Comparison of ENCODE assay signal across 34 cellular contexts in the genomic region with DNA sequence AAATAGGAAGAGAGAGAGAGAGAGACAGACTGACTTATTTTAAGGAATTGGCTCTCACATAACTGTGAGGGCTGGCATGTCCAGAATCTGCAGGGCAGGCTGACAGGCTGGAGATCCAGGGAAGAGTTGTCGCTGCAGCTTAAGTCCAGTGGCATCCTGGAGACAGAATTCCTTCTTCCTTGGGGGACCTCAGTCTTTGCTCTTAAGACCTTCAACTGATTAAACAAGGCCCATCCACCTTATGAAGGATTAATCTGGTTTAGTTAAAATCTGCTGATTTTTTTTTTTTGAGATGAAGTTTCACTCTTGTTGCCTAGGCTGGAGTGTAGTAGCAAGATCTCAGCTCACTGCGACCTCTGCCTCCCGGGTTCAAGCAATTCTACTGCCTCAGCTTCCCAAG.
"Had no signal": no experiment of that assay in that cellular context is flagged by ENCODE, and none has a peak within 500 bp of the region (broad histone marks: within the 10 kb centered on the region; RNA-seq: fewer than 3 reads in every experiment).

No MANE protein-coding gene starts in this region.

- H3K27me3 ChIP-seq: MG63 had no signal

- DNase-seq: Karpas-422, Kasumi-1, MG63, MM.1S, MV-4-11, NCI-H1048, NCI-H1092, NCI-H1092 treated with DMSO at 0.1 percent for 48 hours, NCI-H1105, NCI-H1105 treated with DMSO at 0.1 percent for 48 hours, NCI-H1417, NCI-H1417 treated with DMSO at 0.1 percent for 48 hours, NCI-H1436 treated with DMSO at 0.1 percent for 48 hours, NCI-H146, NCI-H1694, NCI-H1694 treated with DMSO at 0.1 percent for 48 hours, NCI-H187, NCI-H187 treated with DMSO at 0.1 percent for 48 hours, NCI-H1930, NCI-H2029, NCI-H2029 treated with DMSO at 0.1 percent for 48 hours, NCI-H2081, NCI-H2081 treated with DMSO at 0.1 percent for 48 hours, NCI-H2107, NCI-H2171, NCI-H2171 treated with DMSO at 0.1 percent for 48 hours, NCI-H2227 treated with DMSO at 0.1 percent for 48 hours, NCI-H226, NCI-H345, NCI-H446, NCI-H446 treated with DMSO at 0.1 percent for 48 hours, NCI-H510A, NCI-H510A treated with DMSO at 0.1 percent for 48 hours, NCI-H524 had no signal

- H3K36me3 ChIP-seq: MG63 had no signal

- H3K4me3 ChIP-seq: MG63 had no signal
